Comparison of ENCODE assay signal across 13 cellular contexts in the genomic region with DNA sequence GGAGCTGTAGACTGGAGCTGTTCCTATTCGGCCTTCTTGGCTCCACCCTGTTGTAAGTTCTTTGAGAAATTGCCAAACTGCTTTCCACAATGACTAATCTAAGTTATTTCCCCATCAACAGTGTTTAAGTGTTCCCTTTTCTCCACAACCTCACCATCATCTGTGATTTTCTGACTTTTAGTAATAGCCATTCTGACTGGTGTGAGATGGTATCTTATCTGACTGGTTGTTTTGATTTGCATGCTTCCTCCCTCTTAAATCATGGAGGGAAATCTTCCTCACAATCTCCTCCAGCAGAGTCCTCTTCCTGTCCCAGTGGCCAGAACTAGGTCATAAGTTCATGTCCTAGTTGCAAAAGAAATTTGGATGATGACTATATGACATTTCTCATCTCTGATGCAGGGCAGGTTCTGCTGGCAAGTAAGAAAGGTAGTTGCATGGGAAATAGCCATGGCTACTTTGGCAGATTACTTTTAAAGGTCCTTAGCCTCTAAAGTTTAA.
DNase-seq lines count a peak whose midpoint lies in the region; ATAC-seq and TF ChIP-seq lines count a peak whose summit lies in the region.
"Had no signal": no experiment of that assay in that cellular context is flagged by ENCODE, and none has a peak within 500 bp of the region (broad histone marks: within the 10 kb centered on the region; RNA-seq: fewer than 3 reads in every experiment).

No MANE protein-coding gene starts in this region.

- no peaks in the 10 kb centered on the region for H3K9me2 ChIP-seq in SK-N-SH

- 17% methylated on average over 1 of the region's 1 CpG for WGBS in SK-N-SH (ENCODE audit: low lambda C conversion rate)
- 59% methylated on average over 1 of the region's 1 CpG for WGBS in prostate gland

- H3K79me2 ChIP-seq in SK-N-SH (ENCODE audit: insufficient read depth): no peaks in the 10 kb centered on the region

- no peak for TF ChIP-seq CTCF in right atrium auricular region (IDR thresholded peaks at IDR 0.05)
- no peak for TF ChIP-seq CTCF in SK-N-SH (IDR thresholded peaks at IDR 0.05)
- no peak for TF ChIP-seq CTCF in fibroblast of the aortic adventitia (IDR thresholded peaks at IDR 0.05; ENCODE audit: insufficient read depth, low read length)
- no peak for TF ChIP-seq CTCF in vagina (IDR thresholded peaks at IDR 0.05)
- TF ChIP-seq CTCF in prostate gland (IDR thresholded peaks at IDR 0.05): no peak

- peak in 1 of 2 experiments; percentile 28; a peak in 1 of 4 replicates for TF ChIP-seq EP300 in SK-N-SH (IDR thresholded peaks at IDR 0.05; ENCODE audit: borderline replicate concordance in 1 of 2, low read depth in 1 of 2, low read length in 1 of 2)

- no peak for TF ChIP-seq RAD21 in SK-N-SH (IDR thresholded peaks at IDR 0.05; ENCODE audit: low read length)

- no peaks in the 10 kb centered on the region for H3K27me3 ChIP-seq in right atrium auricular region
- no peaks in the 10 kb centered on the region for H3K27me3 ChIP-seq in SK-N-SH (ENCODE audit: insufficient read depth)
- no peaks in the 10 kb centered on the region for H3K27me3 ChIP-seq in vagina
- no peaks in the 10 kb centered on the region for H3K27me3 ChIP-seq in prostate gland (replicated peaks; ENCODE audit: insufficient read depth)
- H3K27me3 ChIP-seq: tibial nerve had no signal

- no peaks in the 10 kb centered on the region for H3K9me3 ChIP-seq in right atrium auricular region
- H3K9me3 ChIP-seq in SK-N-SH: no peaks in the 10 kb centered on the region
- H3K9me3 ChIP-seq in vagina: no peaks in the 10 kb centered on the region
- no peaks in the 10 kb centered on the region for H3K9me3 ChIP-seq in prostate gland
- H3K9me3 ChIP-seq: A549, tibial nerve had no signal

- H3K4me2 ChIP-seq in SK-N-SH: peak overlapping the region; percentile 28
- H3K4me2 ChIP-seq: A549 had no signal

- no peaks in the 10 kb centered on the region for H4K20me1 ChIP-seq in SK-N-SH (ENCODE audit: insufficient read depth)

- ATAC-seq in Right ventricle myocardium superior (ENCODE audit: poor library complexity) (peak; percentile 60), HG02870 (IDR thresholded peaks at IDR 0.05; ENCODE audit: unreplicated experiment) (no peak), GM19324 (IDR thresholded peaks at IDR 0.05; ENCODE audit: low FRiP score, unreplicated experiment) (no peak)
- ATAC-seq: A549 had no signal

- H3K4me3 ChIP-seq in right atrium auricular region (no peak overlapping the region), SK-N-SH (ENCODE audit: low read depth in 2 of 2, low read length in 1 of 2) (no peak overlapping the region), fibroblast of the aortic adventitia (ENCODE audit: low read depth, low read length) (no peak overlapping the region), vagina (no peak overlapping the region), prostate gland (no peak overlapping the region)
- H3K4me3 ChIP-seq: A549, tibial nerve had no signal

- peaks cover 0 to 15% of the 10 kb centered on the region in 2 donors for H3K4me1 ChIP-seq in right atrium auricular region
- H3K4me1 ChIP-seq in SK-N-SH (ENCODE audit: control insufficient read depth in 1 of 2, insufficient read depth in 2 of 2, low read depth in 1 of 2, low read length in 1 of 2): peaks cover 0 to 10% of the 10 kb centered on the region in 2 experiments; a peak in 3 of 4 replicates
- H3K4me1 ChIP-seq in vagina: peaks cover 25% of the 10 kb centered on the region
- H3K4me1 ChIP-seq in prostate gland (replicated peaks): no peaks in the 10 kb centered on the region
- H3K4me1 ChIP-seq: A549 had no signal

- DNase-seq in Right ventricle myocardium superior (no peak), right atrium auricular region (ENCODE audit: low spot score) (no peak), SK-N-SH (no peak), fibroblast of the aortic adventitia (ENCODE audit: low read depth) (peak; percentile 92), vagina (ENCODE audit: extremely low spot score in 2 of 2) (no peak), prostate gland (ENCODE audit: low spot score) (no peak)
- DNase-seq: activated T-cell treated with anti-CD3 and anti-CD28 coated beads, Interleukin-2, amount 50 U/mL, for 48 hours; NCI-H1417 treated with DMSO at 0.1 percent for 48 hours; T-helper 9 cell had no signal

- CTCF ChIA-PET in SK-N-SH (lab: Yijun Ruan, JAX): no interaction called here

- intact Hi-C loops in Right ventricle myocardium superior (cut with DNase I): no loop called here
- intact Hi-C loops in vagina (cut with DNase I): no loop called here
- intact Hi-C loops in prostate gland (cut with DNase I): no loop called here

- peak overlapping the region; percentile 50; the same call in 1 of the 2 replicates for H2AFZ ChIP-seq in SK-N-SH (ENCODE audit: low read depth)

- H3K27ac ChIP-seq in right atrium auricular region: no peak overlapping the region
- H3K27ac ChIP-seq in SK-N-SH (ENCODE audit: low read depth in 2 of 2, low read length in 1 of 2): peak overlapping the region in 1 of 2 experiments; percentile 49; a peak in 2 of 4 replicates
- H3K27ac ChIP-seq in vagina: no peak overlapping the region
- H3K27ac ChIP-seq in prostate gland: no peak overlapping the region
- H3K27ac ChIP-seq: A549, tibial nerve had no signal

- no peak overlapping the region for H3K9ac ChIP-seq in SK-N-SH

- H3K36me3 ChIP-seq in right atrium auricular region (no peaks in the 10 kb centered on the region), SK-N-SH (replicated peaks in 1 of 2; ENCODE audit: control insufficient read depth in 1 of 2, insufficient read depth in 2 of 2, low read length in 1 of 2) (no peaks in the 10 kb centered on the region), vagina (no peaks in the 10 kb centered on the region), prostate gland (no peaks in the 10 kb centered on the region)
- H3K36me3 ChIP-seq: tibial nerve had no signal

- no peak for TF ChIP-seq POLR2A in vagina (IDR thresholded peaks at IDR 0.05)
- TF ChIP-seq POLR2A in prostate gland (IDR thresholded peaks at IDR 0.05): no peak

- H3F3A ChIP-seq in SK-N-SH (replicated peaks; ENCODE audit: insufficient read depth): peaks cover 12% of the 10 kb centered on the region

- POLR2A ChIA-PET in SK-N-SH (lab: Yijun Ruan, JAX): no interaction called here

TF ChIP-seq in SK-N-SH, 30 proteins besides CTCF, POLR2A, EP300 and RAD21 (continues in another document):
- TF ChIP-seq EZH2phosphoT487 (IDR thresholded peaks at IDR 0.05; ENCODE audit: borderline replicate concordance, low read depth): no peak
- peak; percentile 80; the same call in 1 of the 2 replicates for TF ChIP-seq RXRA (IDR thresholded peaks at IDR 0.05; ENCODE audit: borderline replicate concordance, low read depth)
- TF ChIP-seq SIN3A (IDR thresholded peaks at IDR 0.05; ENCODE audit: borderline replicate concordance, low read depth, low read length): no peak
- TF ChIP-seq NFIC (IDR thresholded peaks at IDR 0.05; ENCODE audit: borderline replicate concordance): no peak; the same call in 1 of the 2 replicates
- 0 out of 2 replicates have a peak, but pooled peaks have one; percentile 19 for TF ChIP-seq TEAD4 (IDR thresholded peaks at IDR 0.05; ENCODE audit: borderline replicate concordance, insufficient read depth)
- TF ChIP-seq, protein P1, sequence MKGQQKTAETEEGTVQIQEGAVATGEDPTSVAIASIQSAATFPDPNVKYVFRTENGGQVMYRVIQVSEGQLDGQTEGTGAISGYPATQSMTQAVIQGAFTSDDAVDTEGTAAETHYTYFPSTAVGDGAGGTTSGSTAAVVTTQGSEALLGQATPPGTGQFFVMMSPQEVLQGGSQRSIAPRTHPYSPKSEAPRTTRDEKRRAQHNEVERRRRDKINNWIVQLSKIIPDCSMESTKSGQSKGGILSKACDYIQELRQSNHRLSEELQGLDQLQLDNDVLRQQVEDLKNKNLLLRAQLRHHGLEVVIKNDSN (IDR thresholded peaks at IDR 0.05; ENCODE audit: borderline replicate concordance, low read depth): no peak
- TF ChIP-seq YY1 (IDR thresholded peaks at IDR 0.05; ENCODE audit: low read depth): no peak
- no peak for TF ChIP-seq FOXJ3 (CRISPR knock-in tag; IDR thresholded peaks at IDR 0.05)
- TF ChIP-seq POLR2AphosphoS5 (IDR thresholded peaks at IDR 0.05; ENCODE audit: low read depth, low read length): no peak
- TF ChIP-seq, protein P2, sequence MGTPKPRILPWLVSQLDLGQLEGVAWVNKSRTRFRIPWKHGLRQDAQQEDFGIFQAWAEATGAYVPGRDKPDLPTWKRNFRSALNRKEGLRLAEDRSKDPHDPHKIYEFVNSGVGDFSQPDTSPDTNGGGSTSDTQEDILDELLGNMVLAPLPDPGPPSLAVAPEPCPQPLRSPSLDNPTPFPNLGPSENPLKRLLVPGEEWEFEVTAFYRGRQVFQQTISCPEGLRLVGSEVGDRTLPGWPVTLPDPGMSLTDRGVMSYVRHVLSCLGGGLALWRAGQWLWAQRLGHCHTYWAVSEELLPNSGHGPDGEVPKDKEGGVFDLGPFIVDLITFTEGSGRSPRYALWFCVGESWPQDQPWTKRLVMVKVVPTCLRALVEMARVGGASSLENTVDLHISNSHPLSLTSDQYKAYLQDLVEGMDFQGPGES (IDR thresholded peaks at IDR 0.05; ENCODE audit: low read depth, low read length): no peak
- TF ChIP-seq TCF12 (IDR thresholded peaks at IDR 0.05): peak; percentile 58
- TF ChIP-seq, protein P3, sequence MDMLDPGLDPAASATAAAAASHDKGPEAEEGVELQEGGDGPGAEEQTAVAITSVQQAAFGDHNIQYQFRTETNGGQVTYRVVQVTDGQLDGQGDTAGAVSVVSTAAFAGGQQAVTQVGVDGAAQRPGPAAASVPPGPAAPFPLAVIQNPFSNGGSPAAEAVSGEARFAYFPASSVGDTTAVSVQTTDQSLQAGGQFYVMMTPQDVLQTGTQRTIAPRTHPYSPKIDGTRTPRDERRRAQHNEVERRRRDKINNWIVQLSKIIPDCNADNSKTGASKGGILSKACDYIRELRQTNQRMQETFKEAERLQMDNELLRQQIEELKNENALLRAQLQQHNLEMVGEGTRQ (IDR thresholded peaks at IDR 0.05; ENCODE audit: borderline replicate concordance, low read depth, low read length): no peak
- no peak for TF ChIP-seq GABPA (IDR thresholded peaks at IDR 0.05; ENCODE audit: low read depth)
- no peak for TF ChIP-seq CHD2 (IDR thresholded peaks at IDR 0.05; ENCODE audit: low read length, partially characterized antibody)
- TF ChIP-seq JUND (IDR thresholded peaks at IDR 0.05): peak; percentile 46; the same call in 1 of the 2 replicates
- no peak for TF ChIP-seq GATA2 (CRISPR knock-in tag; IDR thresholded peaks at IDR 0.05)
